Comparison of ENCODE assay signal across 2 cellular contexts in genomic region chr12:120342156-120342555, GRCh38.
A peak's percentile ranks its signal among the peaks of the same experiment; 100 is the strongest.
TF ChIP-seq lines count a peak whose summit lies in the region.

No MANE protein-coding gene starts in this region.

TF ChIP-seq in H1, 55 proteins besides CTCF, POLR2A, EP300 and RAD21:
- no peak for TF ChIP-seq EZH2 (IDR thresholded peaks at IDR 0.05; ENCODE audit: low read depth, low read length, severe bottlenecking)
- TF ChIP-seq ASH2L (IDR thresholded peaks at IDR 0.05; ENCODE audit: low read length), result no peak
- no peak for TF ChIP-seq ATF2 (IDR thresholded peaks at IDR 0.05; ENCODE audit: low read length)
- TF ChIP-seq KDM4A (IDR thresholded peaks at IDR 0.05; ENCODE audit: low read depth, low read length, severe bottlenecking), result no peak
- no peak for TF ChIP-seq YY1 (IDR thresholded peaks at IDR 0.05; ENCODE audit: low read depth, low read length)
- TF ChIP-seq NRF1 (IDR thresholded peaks at IDR 0.05; ENCODE audit: low read depth, low read length), result no peak
- TF ChIP-seq FOSL1 (IDR thresholded peaks at IDR 0.05; ENCODE audit: insufficient read depth, low read depth, low read length), result no peak
- TF ChIP-seq TAF7 (optimal IDR thresholded peaks at IDR 0.05; ENCODE audit: borderline replicate concordance, low read depth, low read length), result no peak
- TF ChIP-seq USF2 (IDR thresholded peaks at IDR 0.05; ENCODE audit: low read length), result no peak
- no peak for TF ChIP-seq CHD1 (IDR thresholded peaks at IDR 0.05; ENCODE audit: low read depth, low read length)
- no peak for TF ChIP-seq CHD2 (IDR thresholded peaks at IDR 0.05; ENCODE audit: low read length)

TF ChIP-seq in liver, 16 proteins besides CTCF, POLR2A, EP300 and RAD21:
- TF ChIP-seq FOXA1 (IDR thresholded peaks at IDR 0.05), result no peak
- TF ChIP-seq JUND (IDR thresholded peaks at IDR 0.05), result no peak
- no peak for TF ChIP-seq MAX (IDR thresholded peaks at IDR 0.05)
- peak; percentile 82 for TF ChIP-seq SP1 (IDR thresholded peaks at IDR 0.05)
- TF ChIP-seq TAF1 (conservative IDR thresholded peaks at IDR 0.05), result no peak
- no peak for TF ChIP-seq GABPA (IDR thresholded peaks at IDR 0.05 in 1 of 2, conservative IDR thresholded peaks at IDR 0.05 in 1 of 2)
- no peak for TF ChIP-seq YY1 (IDR thresholded peaks at IDR 0.05)
- peak; percentile 89 for TF ChIP-seq HNF4G (IDR thresholded peaks at IDR 0.05)
- TF ChIP-seq EGR1 (IDR thresholded peaks at IDR 0.05; ENCODE audit: low read depth in 2 of 2), result no peak
- TF ChIP-seq ATF3 (IDR thresholded peaks at IDR 0.05), result no peak
- peak; percentile 73 for TF ChIP-seq NR2F2 (IDR thresholded peaks at IDR 0.05)
- TF ChIP-seq FOXA2 (IDR thresholded peaks at IDR 0.05), result peak; percentile 30
- peak; percentile 91 to 93 for TF ChIP-seq HNF4A (conservative IDR thresholded peaks at IDR 0.05)
- no peak for TF ChIP-seq ZBTB33 (IDR thresholded peaks at IDR 0.05)
- peak; percentile 79 to 82 for TF ChIP-seq RXRA (IDR thresholded peaks at IDR 0.05)
- peak; percentile 44 for TF ChIP-seq REST (IDR thresholded peaks at IDR 0.05)
